Comparison of ENCODE assay signal across 8 cellular contexts in the genomic region with DNA sequence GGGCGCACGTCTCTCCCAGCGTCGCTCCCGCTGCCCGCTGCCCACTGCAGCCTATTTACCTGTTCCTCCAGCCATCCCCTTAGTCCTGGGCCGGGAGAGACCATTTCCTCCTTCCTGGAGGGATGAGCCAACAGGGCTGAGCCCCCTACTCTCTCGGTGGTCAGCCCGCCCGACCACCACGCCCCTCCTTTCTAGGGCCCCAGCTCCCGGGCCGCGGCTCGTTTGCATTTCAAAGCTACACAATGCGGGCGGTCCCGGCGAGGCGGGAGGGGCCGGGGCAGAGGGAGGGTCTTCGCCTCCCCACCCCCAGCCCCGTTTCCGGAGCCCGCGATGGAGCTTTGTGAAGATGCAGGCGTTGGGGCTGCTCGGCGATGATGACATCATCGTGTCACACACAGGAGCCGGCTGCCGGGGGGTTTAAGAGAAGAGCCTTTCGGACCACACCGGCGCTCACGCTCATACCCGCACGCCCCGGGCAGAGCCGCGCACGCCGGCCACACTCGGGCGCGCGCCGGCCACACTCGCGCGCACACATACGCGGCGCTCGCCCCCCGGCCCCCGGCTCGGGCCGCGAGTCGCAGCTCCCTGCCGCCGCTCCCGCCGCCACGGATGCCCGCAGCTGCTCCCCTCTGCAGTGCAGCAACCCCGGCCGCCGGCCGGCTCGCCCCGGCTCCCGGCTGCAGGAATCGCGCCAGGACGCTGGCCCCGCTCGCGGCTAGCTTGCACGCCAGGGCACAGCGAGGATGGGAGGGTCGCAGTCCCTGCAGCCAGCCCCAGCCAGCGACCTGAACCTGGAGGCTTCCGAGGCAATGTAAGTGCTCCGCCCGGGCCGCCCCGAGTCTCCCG.
A peak's percentile ranks its signal among the peaks of the same experiment; 100 is the strongest.
DNase-seq lines count a peak whose midpoint lies in the region; ATAC-seq and TF ChIP-seq lines count a peak whose summit lies in the region.

No MANE protein-coding gene starts in this region.

- no peaks in the 10 kb centered on the region for H3K9me3 ChIP-seq in body of pancreas
- H3K9me3 ChIP-seq in left lung, result no peaks in the 10 kb centered on the region
- H3K9me3 ChIP-seq in upper lobe of left lung, result no peaks in the 10 kb centered on the region

- H3K27me3 Mint-ChIP-seq in activated T-cell treated with anti-CD3 and anti-CD28 coated beads, Interleukin-2, amount 50 U/mL, for 72 hours (ENCODE audit: low read depth), result peaks cover 55% of the 10 kb centered on the region

- WGBS in body of pancreas, 2 donors, result 56 to 84% methylated on average over 29 to 54 of the region's 90 CpGs
- 19 to 39% methylated on average over 6 to 35 of the region's 90 CpGs for WGBS in upper lobe of left lung, 2 donors

- no peak for TF ChIP-seq EP300 in upper lobe of left lung (IDR thresholded peaks at IDR 0.05)

- TF ChIP-seq POLR2A in body of pancreas (IDR thresholded peaks at IDR 0.05), result no peak
- no peak for TF ChIP-seq POLR2A in upper lobe of left lung (IDR thresholded peaks at IDR 0.05)

- peaks cover 21% of the 10 kb centered on the region for H3K4me1 ChIP-seq in body of pancreas
- H3K4me1 ChIP-seq in left lung, result peaks cover 0 to 23% of the 10 kb centered on the region in 2 donors
- peaks cover 7 to 34% (median 11%) of the 10 kb centered on the region in 4 donors for H3K4me1 ChIP-seq in upper lobe of left lung

- no peak for DNase-seq in activated T-cell treated with anti-CD3 and anti-CD28 coated beads, Interleukin-2, amount 50 U/mL, for 72 hours
- DNase-seq in activated T-cell treated with anti-CD3 and anti-CD28 coated beads for 4 hours (no peak), body of pancreas (no peak), left lung (peak in 1 of 2 donors; percentile 74), upper lobe of left lung (peak in 1 of 2 donors; percentile 87), Ammon's horn (ENCODE audit: low spot score) (no peak)

- no peaks in the 10 kb centered on the region for H3K27me3 ChIP-seq in body of pancreas
- peaks cover 3 to 52% of the 10 kb centered on the region in 2 donors for H3K27me3 ChIP-seq in left lung
- peaks cover 0 to 10% (median 0%) of the 10 kb centered on the region in 4 donors for H3K27me3 ChIP-seq in upper lobe of left lung

- H3K4me1 Mint-ChIP-seq in activated T-cell treated with anti-CD3 and anti-CD28 coated beads, Interleukin-2, amount 50 U/mL, for 72 hours (ENCODE audit: low read depth), result no peaks in the 10 kb centered on the region

- H3K4me3 ChIP-seq in body of pancreas, result no peak overlapping the region
- H3K4me3 ChIP-seq in left lung, result peak overlapping the region; percentile 8 to 21
- peak overlapping the region in 3 of 4 donors; percentile 31 to 40 (median 34) for H3K4me3 ChIP-seq in upper lobe of left lung

- no peak overlapping the region for H3K27ac Mint-ChIP-seq in activated T-cell treated with anti-CD3 and anti-CD28 coated beads, Interleukin-2, amount 50 U/mL, for 72 hours

- H3K27ac ChIP-seq in body of pancreas (no peak overlapping the region), left lung (no peak overlapping the region), upper lobe of left lung (no peak overlapping the region)

- H3K36me3 Mint-ChIP-seq in activated T-cell treated with anti-CD3 and anti-CD28 coated beads, Interleukin-2, amount 50 U/mL, for 72 hours (ENCODE audit: insufficient read depth in 2 of 2), result no peaks in the 10 kb centered on the region

- no peak for ATAC-seq in activated T-cell treated with anti-CD3 and anti-CD28 coated beads, Interleukin-2, amount 50 U/mL, for 72 hours (replicated peaks in 1 of 2)
- ATAC-seq in body of pancreas (peak; percentile 22), left lung (no peak), upper lobe of left lung (ENCODE audit: low FRiP score in 2 of 2) (peak in 1 of 2 donors; percentile 18), HG02852 (IDR thresholded peaks at IDR 0.05; ENCODE audit: unreplicated experiment) (no peak), HG03469 (IDR thresholded peaks at IDR 0.05; ENCODE audit: unreplicated experiment) (no peak)

- H3K9me3 Mint-ChIP-seq in activated T-cell treated with anti-CD3 and anti-CD28 coated beads, Interleukin-2, amount 50 U/mL, for 72 hours, result no peaks in the 10 kb centered on the region

- no peak for TF ChIP-seq CTCF in body of pancreas (IDR thresholded peaks at IDR 0.05)
- no peak for TF ChIP-seq CTCF in left lung (IDR thresholded peaks at IDR 0.05)
- TF ChIP-seq CTCF in upper lobe of left lung (IDR thresholded peaks at IDR 0.05), result no peak

- peak overlapping the region; percentile 64 to 71 for H3K4me3 Mint-ChIP-seq in activated T-cell treated with anti-CD3 and anti-CD28 coated beads, Interleukin-2, amount 50 U/mL, for 72 hours

- H3K36me3 ChIP-seq in body of pancreas (replicated peaks in 1 of 2; ENCODE audit: insufficient read depth in 1 of 2, low read depth in 2 of 2) (no peaks in the 10 kb centered on the region), left lung (peaks cover 0 to 9% of the 10 kb centered on the region in 2 donors), upper lobe of left lung (peaks cover 0 to 39% (median 19%) of the 10 kb centered on the region in 4 donors)

- intact Hi-C loops in body of pancreas (cut with DNase I), result no loop called here
- intact Hi-C loops in left lung (cut with DNase I), result no loop called here

Comparison
In these comparisons a context has a peak if more than half of its experiments do, and no peak if none do; other contexts are left out.
1. H3K4me3 ChIP-seq: peak in left lung (2 of 2) and upper lobe of left lung (3 of 4); none in body of pancreas (0 of 2).